Comparison of ENCODE assay signal across 8 cellular contexts in genomic region chr12:124565656-124566180, GRCh38. TPM values are rescaled to one million over a fixed set of nuclear protein-coding genes. Genes with fewer than 3 reads are reported as not detected.
DNase-seq lines count a peak whose midpoint lies in the region; ATAC-seq and TF ChIP-seq lines count a peak whose summit lies in the region.

No MANE protein-coding gene starts in this region.

- POLR2A ChIA-PET in GM10248 (lab: Yijun Ruan, JAX) = no interaction called here

- H3K27ac ChIP-seq in left ventricle myocardium inferior (replicated peaks) = peak overlapping the region; percentile 99
- H3K27ac ChIP-seq in mammary epithelial cell (ENCODE audit: insufficient read depth, low read depth, low read length) = peak overlapping the region; percentile 78
- no peak overlapping the region for H3K27ac ChIP-seq in aorta (ENCODE audit: low read depth in 1 of 2, low read length in 2 of 2)

- intact Hi-C loops in left ventricle myocardium inferior (cut with micrococcal nuclease) = no loop called here
- intact Hi-C loops in Right ventricle myocardium superior (cut with DNase I) = loop anchor here (5.0 kb wide), 1 partner anchor 202 kb away; no protein-coding TSS in a partner anchor
- intact Hi-C loops in mammary epithelial cell (cut with micrococcal nuclease) = loop anchor here (1.0 to 10.0 kb wide), 8 partner anchors 46 to 342 kb away; no protein-coding TSS in a partner anchor
- intact Hi-C loops in aorta (cut with DNase I) = loop anchor here (5.0 kb wide), 7 partner anchors 43 to 202 kb away; no protein-coding TSS in a partner anchor

- no peaks in the 10 kb centered on the region for H3K36me3 ChIP-seq in left ventricle myocardium inferior
- H3K36me3 ChIP-seq in mammary epithelial cell (ENCODE audit: insufficient read depth, low read length) = no peaks in the 10 kb centered on the region
- no peaks in the 10 kb centered on the region for H3K36me3 ChIP-seq in aorta (ENCODE audit: control insufficient read depth in 1 of 2, insufficient read depth in 2 of 2, low read length in 1 of 2)

- WGBS in mammary epithelial cell (ENCODE audit: low coverage, missing lambda C conversion rate) = 3% methylated on average over 3 of the region's 14 CpGs
- WGBS in aorta, 2 donors = 1% methylated on average over 14 of the region's 14 CpGs

- CTCF ChIA-PET in mammary epithelial cell (lab: Charles Lee; ENCODE audit: low non-redundant PET) = no interaction called here
- CTCF ChIA-PET in GM10248 (lab: Yijun Ruan, JAX) = interaction anchor here (0.8 to 1.3 kb wide), 2 partner anchors 15 to 20 kb away, joined by 3 read pairs; no protein-coding TSS in a partner anchor

- H4K20me1 ChIP-seq in mammary epithelial cell (ENCODE audit: insufficient read depth, low read length) = peaks cover 12% of the 10 kb centered on the region

- H3K4me2 ChIP-seq in mammary epithelial cell (ENCODE audit: insufficient read depth, low read depth, low read length) = peak overlapping the region; percentile 92

- peaks cover 66% of the 10 kb centered on the region for H3K79me2 ChIP-seq in mammary epithelial cell (ENCODE audit: insufficient read depth, low read length)

- dilution Hi-C loops in mammary epithelial cell (cut with HindIII; ENCODE audit: low sequenced_read_pairs) = no loop called here

- BruUV-seq in mammary epithelial cell (replicated peaks; lab: Mats Ljungman, UMichigan) = no TSS peak

- TF ChIP-seq CTCF in left ventricle myocardium inferior (IDR thresholded peaks at IDR 0.05; ENCODE audit: borderline replicate concordance) (no peak), mammary epithelial cell (conservative IDR thresholded peaks at IDR 0.05 in 1 of 2, IDR thresholded peaks at IDR 0.05 in 1 of 2; ENCODE audit: extremely low read depth in 1 of 2, insufficient read depth in 1 of 2, low read depth in 1 of 2, low read length in 2 of 2) (no peak), GM10248 (IDR thresholded peaks at IDR 0.05; ENCODE audit: control extremely low read depth, extremely low read depth, low read depth, missing control alignments) (no peak)

- H3K9me3 ChIP-seq in left ventricle myocardium inferior (replicated peaks) = no peaks in the 10 kb centered on the region
- no peaks in the 10 kb centered on the region for H3K9me3 ChIP-seq in mammary epithelial cell (replicated peaks; ENCODE audit: insufficient read depth, low read length)
- H3K9me3 ChIP-seq in mononuclear cell (ENCODE audit: low read depth, low read length) = no peaks in the 10 kb centered on the region
- no peaks in the 10 kb centered on the region for H3K9me3 ChIP-seq in aorta (ENCODE audit: control insufficient read depth, low read length)

- H3K4me3 ChIP-seq in left ventricle myocardium inferior (peak overlapping the region; percentile 99), mammary epithelial cell (replicated peaks in 1 of 3; ENCODE audit: insufficient read depth in 1 of 3, low read depth in 2 of 3, low read length in 3 of 3) (peak overlapping the region; percentile 86 to 97 (median 89)), mononuclear cell (ENCODE audit: low read length) (peak overlapping the region; percentile 77), aorta (ENCODE audit: low read length in 2 of 2) (peak overlapping the region; percentile 73 to 83)

- in situ Hi-C loops in mammary epithelial cell (cut with MboI; ENCODE audit: low sequenced_read_pairs in 2 of 2) = loop anchor here in 1 of 2 donors (5.0 kb wide), 1 partner anchor 197 kb away; no protein-coding TSS in a partner anchor

- DNase-seq in left ventricle myocardium inferior (no peak), Right ventricle myocardium superior (no peak), mammary epithelial cell (no peak), aorta (no peak), NCI-H2029 (lab: John Stamatoyannopoulos, UW) (no peak), GM10248 (ENCODE audit: extremely low spot score) (no peak)
- no peak for DNase-seq in activated CD8-positive, alpha-beta memory T cell treated with anti-CD3 and anti-CD28 coated beads, Interleukin-2, amount 50 U/mL, for 48 hours

- H3K4me1 ChIP-seq in left ventricle myocardium inferior (peaks cover 84% of the 10 kb centered on the region), mammary epithelial cell (ENCODE audit: insufficient read depth, low read length) (peaks cover 27% of the 10 kb centered on the region), mononuclear cell (ENCODE audit: insufficient read depth, low read length) (peaks cover 61% of the 10 kb centered on the region), aorta (ENCODE audit: control insufficient read depth in 1 of 2, insufficient read depth in 2 of 2, low read length in 2 of 2) (no peaks in the 10 kb centered on the region)

- peak overlapping the region; percentile 73 for H3K9ac ChIP-seq in mammary epithelial cell (ENCODE audit: insufficient read depth, low read length)

- H3K27me3 ChIP-seq in left ventricle myocardium inferior (ENCODE audit: low read depth) = no peaks in the 10 kb centered on the region
- no peaks in the 10 kb centered on the region for H3K27me3 ChIP-seq in mammary epithelial cell (ENCODE audit: insufficient read depth, low read length)
- H3K27me3 ChIP-seq in mononuclear cell (ENCODE audit: insufficient read depth, low read length) = no peaks in the 10 kb centered on the region
- no peaks in the 10 kb centered on the region for H3K27me3 ChIP-seq in aorta (ENCODE audit: control insufficient read depth in 1 of 2, insufficient read depth in 2 of 2, low read length in 1 of 2)

- no peak overlapping the region for H2AFZ ChIP-seq in mammary epithelial cell (ENCODE audit: low read depth, low read length)

- ATAC-seq in Right ventricle myocardium superior (ENCODE audit: poor library complexity) (no peak), aorta (ENCODE audit: low FRiP score) (no peak)

RNA-seq across cellular contexts. Expression of gene NCOR2, which starts 1.7 kb away (rescaled TPM):
- total RNA-seq in left ventricle myocardium inferior = 152 TPM
- 133 TPM for total RNA-seq in Right ventricle myocardium superior
- total RNA-seq in mammary epithelial cell = 100 to 1,000 TPM in 1 of 2 donors, 10 to 100 TPM in 1; 70.5 to 158 TPM
- 18.9 TPM for polyA plus RNA-seq in mammary epithelial cell
- 117 TPM for polyA minus RNA-seq in mammary epithelial cell
- total RNA-seq in mononuclear cell = 52.6 TPM
- 100 to 1,000 TPM; 201 to 248 TPM for total RNA-seq in aorta
- polyA plus RNA-seq in aorta = 10 to 100 TPM; 39.1 to 48.2 TPM

Comparison
In these comparisons a context has a peak if more than half of its experiments do, and no peak if none do; other contexts are left out.
1. H3K27ac ChIP-seq: peak in left ventricle myocardium inferior (single experiment) and mammary epithelial cell (single experiment); none in aorta (0 of 2).
2. Peak in every context shown above with its lines, with median percentiles within 50 percentile points of each other: H3K4me3 ChIP-seq.